Comparison of ENCODE assay signal across 1 cellular context in genomic region chr1:23383547-23384311, GRCh38.
TF ChIP-seq lines count a peak whose summit lies in the region.

No MANE protein-coding gene starts in this region.

TF ChIP-seq in K562, 482 proteins besides CTCF, POLR2A, EP300 and RAD21:
- TF ChIP-seq BHLHE40 (IDR thresholded peaks at IDR 0.05; ENCODE audit: low read length) = peak; percentile 87
- TF ChIP-seq USF2 (CRISPR knock-in tag; IDR thresholded peaks at IDR 0.05) = peak; percentile 76
- no peak for TF ChIP-seq PRDM10 (IDR thresholded peaks at IDR 0.05; ENCODE audit: partially characterized antibody)
- TF ChIP-seq TFE3 (CRISPR knock-in tag; IDR thresholded peaks at IDR 0.05) = peak; percentile 72
- peak; percentile 91 for TF ChIP-seq ZKSCAN1 (IDR thresholded peaks at IDR 0.05; ENCODE audit: low read depth, low read length)
- TF ChIP-seq TFAM (CRISPR knock-in tag; conservative IDR thresholded peaks at IDR 0.05) = no peak
- TF ChIP-seq CREB3 (tag; conservative IDR thresholded peaks at IDR 0.05; ENCODE audit: low read depth) = no peak
- no peak for TF ChIP-seq ZNF584 (CRISPR knock-in tag; IDR thresholded peaks at IDR 0.05; ENCODE audit: low read depth)
- no peak for TF ChIP-seq THAP7 (CRISPR knock-in tag; IDR thresholded peaks at IDR 0.05)
- no peak for TF ChIP-seq SRSF1 (IDR thresholded peaks at IDR 0.05; ENCODE audit: low read depth, low read length)
- TF ChIP-seq CBX1 (IDR thresholded peaks at IDR 0.05; ENCODE audit: low read depth) = no peak
- TF ChIP-seq ZBTB33 (CRISPR knock-in tag; IDR thresholded peaks at IDR 0.05) = 0 out of 2 replicates have a peak, but pooled peaks have one; percentile 37
- no peak for TF ChIP-seq EWSR1 (IDR thresholded peaks at IDR 0.05; ENCODE audit: borderline replicate concordance, low read depth, partially characterized antibody)
- TF ChIP-seq USF1 (CRISPR knock-in tag; IDR thresholded peaks at IDR 0.05) = peak; percentile 59
- TF ChIP-seq RBM39 (optimal IDR thresholded peaks at IDR 0.05; ENCODE audit: low read depth, low read length) = no peak
- no peak for TF ChIP-seq PRPF4 (IDR thresholded peaks at IDR 0.05; ENCODE audit: insufficient read depth, low read depth, low read length, poor library complexity, severe bottlenecking)
- peak; percentile 58; the same call in 1 of the 2 replicates for TF ChIP-seq RAD51 (IDR thresholded peaks at IDR 0.05; ENCODE audit: borderline replicate concordance, low read depth)
- TF ChIP-seq TOE1 (IDR thresholded peaks at IDR 0.05; ENCODE audit: borderline replicate concordance) = peak; percentile 49; the same call in 1 of the 2 replicates
- no peak for TF ChIP-seq TOE1 (CRISPR knock-in tag; IDR thresholded peaks at IDR 0.05; ENCODE audit: borderline replicate concordance, low read depth)
- no peak for TF ChIP-seq POLR3G (IDR thresholded peaks at IDR 0.05; ENCODE audit: extremely low read depth, insufficient read length, insufficient replicate concordance)
- TF ChIP-seq SOX6 (IDR thresholded peaks at IDR 0.05) = 0 out of 2 replicates have a peak, but pooled peaks have one; percentile 39
- peak; percentile 48 for TF ChIP-seq MAX (CRISPR knock-in tag; IDR thresholded peaks at IDR 0.05)
- no peak for TF ChIP-seq GMEB1 (CRISPR knock-in tag; IDR thresholded peaks at IDR 0.05)
- no peak for TF ChIP-seq FOXP1 (CRISPR knock-in tag; IDR thresholded peaks at IDR 0.05)
- peak; percentile 53; the same call in 1 of the 2 replicates for TF ChIP-seq MGA (IDR thresholded peaks at IDR 0.05)
- no peak for TF ChIP-seq SMC3 (conservative IDR thresholded peaks at IDR 0.05; ENCODE audit: insufficient read depth, low read depth, low read length)
